12 cellular contexts compared by ENCODE assay signal in genomic region chr10:63605568-63605967, GRCh38.
A peak's percentile ranks its signal among the peaks of the same experiment; 100 is the strongest.
DNase-seq lines count a peak whose midpoint lies in the region; ATAC-seq and TF ChIP-seq lines count a peak whose summit lies in the region.
"Had no signal": no experiment of that assay in that cellular context is flagged by ENCODE, and none has a peak within 500 bp of the region (broad histone marks: within the 10 kb centered on the region; RNA-seq: fewer than 3 reads in every experiment).

No MANE protein-coding gene starts in this region.

- intact Hi-C loops in left ventricle myocardium superior (cut with micrococcal nuclease) (loop anchor here (5.0 kb wide), 1 partner anchor 83 kb away; the partner anchor contains the start of gene REEP3), Right ventricle myocardium inferior (cut with DNase I) (no loop called here), tibial artery (cut with DNase I; ENCODE audit: low total_unique reads) (no loop called here)

- peak overlapping the region in 2 of 4 donors; percentile 20 to 53 for H3K27ac ChIP-seq in tibial nerve
- no peak overlapping the region for H3K27ac ChIP-seq in tibial artery
- H3K27ac ChIP-seq: Peyer's patch had no signal

- H3K27me3 ChIP-seq in tibial nerve = no peaks in the 10 kb centered on the region
- no peaks in the 10 kb centered on the region for H3K27me3 ChIP-seq in tibial artery
- H3K27me3 ChIP-seq: Peyer's patch had no signal

- TF ChIP-seq EP300 in tibial nerve (IDR thresholded peaks at IDR 0.05) = no peak

- peak; percentile 50 for ATAC-seq in left ventricle myocardium superior
- ATAC-seq in Right ventricle myocardium inferior = no peak
- ATAC-seq in SK-N-SH treated with all-trans-retinoic acid at 6 μM for 48 hours = peak; percentile 38; the same call in 2 of the 3 replicates
- no peak for ATAC-seq in HG02938 (IDR thresholded peaks at IDR 0.05; ENCODE audit: unreplicated experiment)
- ATAC-seq in HG02840 (IDR thresholded peaks at IDR 0.05; ENCODE audit: low FRiP score, unreplicated experiment) = no peak
- ATAC-seq: activated CD8-positive, alpha-beta T cell treated with anti-CD3 and anti-CD28 coated beads, Interleukin-2, amount 10 ng/mL, durations not matched to agents 7 days and 5 days had no signal

- H3K4me3 ChIP-seq in tibial nerve (no peak overlapping the region), tibial artery (no peak overlapping the region)
- H3K4me3 ChIP-seq: Peyer's patch had no signal

- TF ChIP-seq CTCF in tibial nerve (IDR thresholded peaks at IDR 0.05) = no peak
- no peak for TF ChIP-seq CTCF in tibial artery (IDR thresholded peaks at IDR 0.05)

- no peak for DNase-seq in left ventricle myocardium superior
- no peak for DNase-seq in Right ventricle myocardium inferior (ENCODE audit: missing footprints)
- DNase-seq in iPS-NIHi7 (ENCODE audit: extremely low spot score) = peak; percentile 36
- no peak for DNase-seq in tibial nerve (ENCODE audit: low spot score in 2 of 2)
- no peak for DNase-seq in tibial artery
- DNase-seq: activated CD8-positive, alpha-beta T cell treated with anti-CD3 and anti-CD28 coated beads, Interleukin-2, amount 10 ng/mL, durations not matched to agents 7 days and 5 days; DMS79; NCI-H2171 treated with DMSO at 0.1 percent for 48 hours had no signal

- WGBS in tibial nerve, 2 donors = 32 to 39% methylated on average over 1 of the region's 1 CpG

- H3K36me3 ChIP-seq in tibial nerve (peaks cover 0 to 20% (median 0%) of the 10 kb centered on the region in 3 donors), tibial artery (peaks cover 3 to 11% (median 10%) of the 10 kb centered on the region in 3 donors)

- TF ChIP-seq POLR2A in tibial nerve (IDR thresholded peaks at IDR 0.05) = no peak

- H3K9me3 ChIP-seq in tibial nerve = no peaks in the 10 kb centered on the region
- H3K9me3 ChIP-seq in tibial artery = no peaks in the 10 kb centered on the region
- H3K9me3 ChIP-seq: Peyer's patch had no signal

- H3K4me1 ChIP-seq in tibial nerve (peaks cover 0 to 21% (median 0%) of the 10 kb centered on the region in 4 donors), tibial artery (no peaks in the 10 kb centered on the region)

TF ChIP-seq in SK-N-SH treated with all-trans-retinoic acid at 6 μM for 48 hours, 23 proteins besides CTCF, POLR2A, EP300 and RAD21:
- TF ChIP-seq ZNF565 (CRISPR knock-in tag; conservative IDR thresholded peaks at IDR 0.05; ENCODE audit: low read depth) = no peak
- TF ChIP-seq BACH2 (CRISPR knock-in tag; IDR thresholded peaks at IDR 0.05; ENCODE audit: borderline replicate concordance) = no peak

Comparison
In these comparisons a context has a peak if more than half of its experiments do, and no peak if none do; other contexts are left out.
1. ATAC-seq: peak in left ventricle myocardium superior (single experiment) and SK-N-SH treated with all-trans-retinoic acid at 6 μM for 48 hours (single experiment); none in Right ventricle myocardium inferior (single experiment), HG02938 (single experiment) and HG02840 (single experiment).